ENCODE assay signal across 12 cellular contexts in the genomic region with DNA sequence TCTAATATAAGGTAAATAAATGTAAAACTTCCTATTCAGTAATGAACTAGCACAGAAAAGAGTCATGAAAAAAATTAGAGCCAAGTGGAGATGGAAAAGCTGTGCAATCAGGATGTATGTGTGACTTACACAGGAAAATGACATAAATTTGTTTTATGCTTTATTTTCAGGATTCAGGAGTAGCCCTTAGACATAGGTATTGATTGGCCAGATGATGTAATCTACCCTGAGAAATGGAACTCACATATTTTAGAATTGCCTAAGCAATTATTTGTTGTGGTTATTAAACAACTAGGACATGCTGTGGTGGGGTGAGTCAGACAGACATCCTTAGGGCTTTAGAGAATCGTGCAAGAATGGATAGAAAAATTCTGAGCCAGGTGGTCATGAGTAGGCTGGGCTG.
DNase-seq lines count a peak whose midpoint lies in the region; ATAC-seq and TF ChIP-seq lines count a peak whose summit lies in the region.
"Had no signal": no experiment of that assay in that cellular context is flagged by ENCODE, and none has a peak within 500 bp of the region (broad histone marks: within the 10 kb centered on the region; RNA-seq: fewer than 3 reads in every experiment).

No MANE protein-coding gene starts in this region.

- H3K27me3 Mint-ChIP-seq in HFFc6 (ENCODE audit: insufficient read depth) = no peaks in the 10 kb centered on the region; the same call in 1 of the 2 replicates
- H3K27me3 Mint-ChIP-seq: activated naive CD8-positive, alpha-beta T cell treated with anti-CD3 and anti-CD28 coated beads, Interleukin-2, amount 50 U/mL, for 24 hours had no signal

- H3K36me3 Mint-ChIP-seq in HFFc6 (ENCODE audit: low read depth) = no peaks in the 10 kb centered on the region
- H3K36me3 Mint-ChIP-seq: CD14-positive monocyte had no signal

- no peak overlapping the region for H3K4me3 ChIP-seq in gastroesophageal sphincter
- H3K4me3 ChIP-seq: SJSA1 had no signal

- H3K27me3 ChIP-seq in gastroesophageal sphincter = no peaks in the 10 kb centered on the region
- H3K27me3 ChIP-seq: SJSA1 had no signal

- no peak for TF ChIP-seq EP300 in gastroesophageal sphincter (IDR thresholded peaks at IDR 0.05)

- TF ChIP-seq POLR2A in gastroesophageal sphincter (IDR thresholded peaks at IDR 0.05) = no peak

- peak overlapping the region; percentile 30; the same call in 1 of the 2 replicates for H3K27ac Mint-ChIP-seq in HFFc6
- H3K27ac Mint-ChIP-seq: activated naive CD8-positive, alpha-beta T cell treated with anti-CD3 and anti-CD28 coated beads, Interleukin-2, amount 50 U/mL, for 24 hours; CD14-positive monocyte had no signal

- TF ChIP-seq CTCF in HFFc6 (IDR thresholded peaks at IDR 0.05) (no peak), gastroesophageal sphincter (IDR thresholded peaks at IDR 0.05) (no peak)

- peak; percentile 75 for DNase-seq in ACHN
- peak; percentile 79 for DNase-seq in HFFc6
- DNase-seq in amniotic stem cell (lab: John Stamatoyannopoulos, UW) = peak; percentile 14
- DNase-seq in nucleus accumbens (lab: John Stamatoyannopoulos, UW) = no peak
- DNase-seq in NK-92 (lab: John Stamatoyannopoulos, UW; ENCODE audit: unreplicated experiment) = no peak
- DNase-seq in mucosa of gallbladder (ENCODE audit: low spot score) = no peak
- DNase-seq: activated naive CD8-positive, alpha-beta T cell treated with anti-CD3 and anti-CD28 coated beads, Interleukin-2, amount 50 U/mL, for 24 hours; NCI-H2029 had no signal

- peak; percentile 36 for ATAC-seq in gastroesophageal sphincter
- no peak for ATAC-seq in HG03469 (IDR thresholded peaks at IDR 0.05; ENCODE audit: unreplicated experiment)
- ATAC-seq: activated naive CD8-positive, alpha-beta T cell treated with anti-CD3 and anti-CD28 coated beads, Interleukin-2, amount 50 U/mL, for 24 hours had no signal

- H3K27ac ChIP-seq in gastroesophageal sphincter = peak overlapping the region in 1 of 4 donors; percentile 10
- H3K27ac ChIP-seq: SJSA1 had no signal

- 33 to 42% methylated on average over 1 of the region's 1 CpG for WGBS in gastroesophageal sphincter (ENCODE audit: low coverage in 1 of 2), 2 donors

- H3K9me3 Mint-ChIP-seq in HFFc6 = no peaks in the 10 kb centered on the region
- H3K9me3 Mint-ChIP-seq: activated naive CD8-positive, alpha-beta T cell treated with anti-CD3 and anti-CD28 coated beads, Interleukin-2, amount 50 U/mL, for 24 hours; CD14-positive monocyte had no signal

- no peak overlapping the region for H3K4me3 Mint-ChIP-seq in HFFc6
- H3K4me3 Mint-ChIP-seq: activated naive CD8-positive, alpha-beta T cell treated with anti-CD3 and anti-CD28 coated beads, Interleukin-2, amount 50 U/mL, for 24 hours; CD14-positive monocyte had no signal

- peaks cover 31% of the 10 kb centered on the region for H3K4me1 Mint-ChIP-seq in HFFc6 (ENCODE audit: low read depth)
- H3K4me1 Mint-ChIP-seq: activated naive CD8-positive, alpha-beta T cell treated with anti-CD3 and anti-CD28 coated beads, Interleukin-2, amount 50 U/mL, for 24 hours; CD14-positive monocyte had no signal

- H3K36me3 ChIP-seq in gastroesophageal sphincter = no peaks in the 10 kb centered on the region
- H3K36me3 ChIP-seq: SJSA1 had no signal

- peaks cover 2 to 27% (median 5%) of the 10 kb centered on the region in 3 donors for H3K4me1 ChIP-seq in gastroesophageal sphincter
- H3K4me1 ChIP-seq: SJSA1 had no signal

- in situ Hi-C loops in ACHN (cut with HindIII; ENCODE audit: low pct_ligation_motif_present, low pct_unique_long_range_greater_than_20kb, low sequenced_read_pairs) = no loop called here

- no peaks in the 10 kb centered on the region for H3K9me3 ChIP-seq in gastroesophageal sphincter
- H3K9me3 ChIP-seq: SJSA1 had no signal

Comparison
In these comparisons a context has a peak if more than half of its experiments do, and no peak if none do; other contexts are left out.
1. DNase-seq: peak in ACHN (single experiment), HFFc6 (single experiment) and amniotic stem cell (single experiment); none in nucleus accumbens (0 of 56), NK-92 (single experiment) and mucosa of gallbladder (single experiment).